Comparison of ENCODE assay signal across 8 cellular contexts in genomic region chr19:6065685-6066365, GRCh38. TPM values are rescaled to one million over a fixed set of nuclear protein-coding genes. Genes with fewer than 3 reads are reported as not detected.
DNase-seq lines count a peak whose midpoint lies in the region; ATAC-seq, FAIRE-seq and TF ChIP-seq lines count a peak whose summit lies in the region.

No MANE protein-coding gene starts in this region.

- no peak overlapping the region for H2AFZ ChIP-seq in Karpas-422 (ENCODE audit: low read length)

- intact Hi-C loops in activated CD8-positive, alpha-beta T cell treated with anti-CD3 and anti-CD28 coated beads for 36 hours (cut with micrococcal nuclease) = no loop called here
- intact Hi-C loops in pancreas (cut with DNase I) (no loop called here), uterus (cut with DNase I; ENCODE audit: low total_unique reads) (no loop called here)

- DNase-seq in CD8-positive, alpha-beta memory T cell = peak; percentile 24 to 70 (median 37)
- peak; percentile 12 for DNase-seq in NCI-H187 treated with DMSO at 0.1 percent for 48 hours (lab: John Stamatoyannopoulos, UW)
- peak; percentile 75 for DNase-seq in activated CD8-positive, alpha-beta T cell treated with anti-CD3 and anti-CD28 coated beads for 36 hours
- DNase-seq in epithelial cell of esophagus (ENCODE audit: low read depth) = peak; percentile 41
- peak in 4 of 6 donors; percentile 46 to 67 (median 50) for DNase-seq in pancreas
- peak; percentile 65 to 83 for DNase-seq in uterus
- no peak for DNase-seq in Karpas-422

- H3K9ac ChIP-seq in Karpas-422 (ENCODE audit: low read length) = no peak overlapping the region

- H3K27me3 Mint-ChIP-seq in CD8-positive, alpha-beta memory T cell = peaks cover 13 to 17% of the 10 kb centered on the region in 2 donors
- no peaks in the 10 kb centered on the region for H3K27me3 Mint-ChIP-seq in activated CD8-positive, alpha-beta T cell treated with anti-CD3 and anti-CD28 coated beads for 36 hours

- no peak overlapping the region for H3K4me2 ChIP-seq in Karpas-422 (ENCODE audit: low read depth, low read length, poor library complexity, severe bottlenecking)

- peak overlapping the region in 5 of 7 donors; percentile 39 to 70 (median 46) for H3K4me3 Mint-ChIP-seq in CD8-positive, alpha-beta memory T cell
- no peak overlapping the region for H3K4me3 Mint-ChIP-seq in activated CD8-positive, alpha-beta T cell treated with anti-CD3 and anti-CD28 coated beads for 36 hours

- no peaks in the 10 kb centered on the region for H3K9me2 ChIP-seq in Karpas-422 (replicated peaks; ENCODE audit: insufficient read depth, low read length)

- no peaks in the 10 kb centered on the region for H3K9me3 ChIP-seq in CD8-positive, alpha-beta memory T cell (ENCODE audit: low read length)
- H3K9me3 ChIP-seq in pancreas (no peaks in the 10 kb centered on the region), uterus (no peaks in the 10 kb centered on the region), Karpas-422 (ENCODE audit: low read length) (no peaks in the 10 kb centered on the region)

- POLR2A ChIA-PET in CD8-positive, alpha-beta memory T cell (lab: Charles Lee) = no interaction called here
- POLR2A ChIA-PET in activated CD8-positive, alpha-beta T cell treated with anti-CD3 and anti-CD28 coated beads for 36 hours (lab: Charles Lee) = interaction anchor here (0.6 kb wide), 1 partner anchor 51 kb away, joined by 3 read pairs; no protein-coding TSS in a partner anchor

- H3K4me3 ChIP-seq in CD8-positive, alpha-beta memory T cell (ENCODE audit: low read length) = no peak overlapping the region
- H3K4me3 ChIP-seq in epithelial cell of esophagus (ENCODE audit: low read length) = no peak overlapping the region
- peak overlapping the region in 1 of 4 donors; percentile 1 for H3K4me3 ChIP-seq in pancreas
- H3K4me3 ChIP-seq in uterus = no peak overlapping the region
- no peak overlapping the region for H3K4me3 ChIP-seq in Karpas-422 (ENCODE audit: low read length)

- H3K36me3 ChIP-seq in CD8-positive, alpha-beta memory T cell (ENCODE audit: insufficient read depth, low read length) = no peaks in the 10 kb centered on the region
- H3K36me3 ChIP-seq in pancreas = no peaks in the 10 kb centered on the region
- H3K36me3 ChIP-seq in uterus = no peaks in the 10 kb centered on the region
- no peaks in the 10 kb centered on the region for H3K36me3 ChIP-seq in Karpas-422 (ENCODE audit: insufficient read depth, low read length)

- 8 to 9% methylated on average over 16 of the region's 16 CpGs for WGBS in pancreas, 2 donors

- H3K27ac Mint-ChIP-seq in CD8-positive, alpha-beta memory T cell = peak overlapping the region in 7 of 8 donors; percentile 44 to 87 (median 63)
- peak overlapping the region; percentile 1 for H3K27ac Mint-ChIP-seq in activated CD8-positive, alpha-beta T cell treated with anti-CD3 and anti-CD28 coated beads for 36 hours

- no peak for FAIRE-seq in pancreas (lab: Jason Lieb, UNC)

- H3K27ac ChIP-seq in CD8-positive, alpha-beta memory T cell (ENCODE audit: low read depth, low read length) = no peak overlapping the region
- H3K27ac ChIP-seq in pancreas (peak overlapping the region; percentile 55 to 85 (median 78)), uterus (peak overlapping the region; percentile 87 to 95), Karpas-422 (ENCODE audit: low read length) (no peak overlapping the region)

- no peak for TF ChIP-seq POLR2A in uterus (IDR thresholded peaks at IDR 0.05)

- H3K4me1 ChIP-seq in CD8-positive, alpha-beta memory T cell (ENCODE audit: insufficient read depth, low read length) = peaks cover 8% of the 10 kb centered on the region
- H3K4me1 ChIP-seq in pancreas = peaks cover 8 to 32% (median 16%) of the 10 kb centered on the region in 3 donors
- H3K4me1 ChIP-seq in uterus = peaks cover 30 to 38% of the 10 kb centered on the region in 2 donors
- no peaks in the 10 kb centered on the region for H3K4me1 ChIP-seq in Karpas-422 (ENCODE audit: low read length)

- no peak for TF ChIP-seq CTCF in activated CD8-positive, alpha-beta T cell treated with anti-CD3 and anti-CD28 coated beads for 36 hours (IDR thresholded peaks at IDR 0.05)
- TF ChIP-seq CTCF in epithelial cell of esophagus (IDR thresholded peaks at IDR 0.05; ENCODE audit: insufficient read depth, low read depth, low read length, missing control alignments) (no peak), pancreas (IDR thresholded peaks at IDR 0.05) (no peak), uterus (IDR thresholded peaks at IDR 0.05) (no peak)

- H3K27me3 ChIP-seq in CD8-positive, alpha-beta memory T cell (ENCODE audit: insufficient read depth, low read length, poor library complexity, severe bottlenecking) = no peaks in the 10 kb centered on the region
- H3K27me3 ChIP-seq in pancreas (no peaks in the 10 kb centered on the region), uterus (no peaks in the 10 kb centered on the region), Karpas-422 (ENCODE audit: low read length) (no peaks in the 10 kb centered on the region)

- H3K79me2 ChIP-seq in Karpas-422 (ENCODE audit: low read length) = no peaks in the 10 kb centered on the region

- no peaks in the 10 kb centered on the region for H3K36me3 Mint-ChIP-seq in CD8-positive, alpha-beta memory T cell
- peaks cover 3% of the 10 kb centered on the region for H3K36me3 Mint-ChIP-seq in activated CD8-positive, alpha-beta T cell treated with anti-CD3 and anti-CD28 coated beads for 36 hours (ENCODE audit: low read depth)

- CTCF ChIA-PET in CD8-positive, alpha-beta memory T cell (lab: Charles Lee) = no interaction called here
- CTCF ChIA-PET in activated CD8-positive, alpha-beta T cell treated with anti-CD3 and anti-CD28 coated beads for 36 hours (lab: Charles Lee) = no interaction called here

- no peaks in the 10 kb centered on the region for H4K20me1 ChIP-seq in Karpas-422 (ENCODE audit: insufficient read depth, low read depth, low read length)

- H3K9me3 Mint-ChIP-seq in CD8-positive, alpha-beta memory T cell = no peaks in the 10 kb centered on the region
- peaks cover 3% of the 10 kb centered on the region for H3K9me3 Mint-ChIP-seq in activated CD8-positive, alpha-beta T cell treated with anti-CD3 and anti-CD28 coated beads for 36 hours

- peak; percentile 40 for ATAC-seq in activated CD8-positive, alpha-beta T cell treated with anti-CD3 and anti-CD28 coated beads for 36 hours
- ATAC-seq in pancreas (peak; percentile 63 to 70 (median 66)), HG03521 (IDR thresholded peaks at IDR 0.05; ENCODE audit: unreplicated experiment) (no peak)

- H3K4me1 Mint-ChIP-seq in CD8-positive, alpha-beta memory T cell = peaks cover 36 to 57% (median 45%) of the 10 kb centered on the region in 3 donors
- peaks cover 50% of the 10 kb centered on the region for H3K4me1 Mint-ChIP-seq in activated CD8-positive, alpha-beta T cell treated with anti-CD3 and anti-CD28 coated beads for 36 hours (ENCODE audit: low read depth)

RNA-seq across cellular contexts. Expression of gene RFX2, which starts 44.5 kb away (rescaled TPM):
- total RNA-seq in CD8-positive, alpha-beta memory T cell = 1 to 10 TPM; 4.2 to 4.9 TPM
- 1.5 TPM for polyA plus RNA-seq in CD8-positive, alpha-beta memory T cell
- 10 to 100 TPM in 1 of 2 experiments, 1 to 10 TPM in 1; 8.9 to 10.5 TPM for total RNA-seq in activated CD8-positive, alpha-beta T cell treated with anti-CD3 and anti-CD28 coated beads for 36 hours
- 1 to 10 TPM; 1.8 to 5.0 (median 3.4) TPM for total RNA-seq in pancreas
- polyA plus RNA-seq in pancreas = 10 to 100 TPM in 1 of 2 donors, 1 to 10 TPM in 1; 2.8 to 14.0 TPM
- total RNA-seq in uterus = 10 to 100 TPM; 10.5 to 77.9 (median 22.8) TPM
- total RNA-seq in Karpas-422 (2014; rRNA removed; shearing (Covaris generic); ENCODE audit: low replicate concordance) = 6.4 and 23.7 TPM in 2 replicates

Comparison
In these comparisons a context has a peak if more than half of its experiments do, and no peak if none do; other contexts are left out.
1. H3K27ac ChIP-seq: peak in pancreas (4 of 4) and uterus (2 of 2); none in CD8-positive, alpha-beta memory T cell (single experiment) and Karpas-422 (single experiment).